ENCODE assay signal across 16 cellular contexts in genomic region chr13:84684048-84684662, GRCh38.
"Had no signal": no experiment of that assay in that cellular context is flagged by ENCODE, and none has a peak within 500 bp of the region (broad histone marks: within the 10 kb centered on the region; RNA-seq: fewer than 3 reads in every experiment).

No MANE protein-coding gene starts in this region.

- H3K4me1 Mint-ChIP-seq: activated naive CD4-positive, alpha-beta T cell treated with anti-CD3 and anti-CD28 coated beads, Interleukin-2, amount 50 U/mL, for 24 hours; memory B cell; stimulated activated effector memory CD8-positive, alpha-beta T cell treated with anti-CD3 and anti-CD28 coated beads, Interleukin-12 subunit alpha, Interleukin-12 subunit beta, amount 100 ng/mL, for 72 hours had no signal

- H3K9me3 Mint-ChIP-seq: nephron had no signal

- H3K4me1 ChIP-seq: transverse colon had no signal

- H3K27ac Mint-ChIP-seq: activated naive CD4-positive, alpha-beta T cell treated with anti-CD3 and anti-CD28 coated beads, Interleukin-2, amount 50 U/mL, for 24 hours; memory B cell; nephron; stimulated activated effector memory CD8-positive, alpha-beta T cell treated with anti-CD3 and anti-CD28 coated beads, Interleukin-12 subunit alpha, Interleukin-12 subunit beta, amount 100 ng/mL, for 72 hours had no signal

- H3K4me3 ChIP-seq: smooth muscle cell, transverse colon had no signal

- H3K27me3 Mint-ChIP-seq: activated naive CD4-positive, alpha-beta T cell treated with anti-CD3 and anti-CD28 coated beads, Interleukin-2, amount 50 U/mL, for 24 hours; memory B cell had no signal

- DNase-seq: activated CD4-positive, alpha-beta T cell treated with anti-CD3 and anti-CD28 coated beads, Interleukin-2, amount 50 U/mL, for 1 hour; activated CD4-positive, CD25-positive, alpha-beta regulatory T cell; activated effector memory CD4-positive, alpha-beta T cell treated with Interleukin-2 at 50 U/mL for 16 hours; activated T-cell treated with anti-CD3 and anti-CD28 coated beads, Interleukin-2, amount 50 U/mL, for 1 hour; amniotic stem cell; brain microvascular endothelial cell; dermis blood vessel endothelial cell; erythroblast; T-helper 2 cell; transverse colon had no signal

- H3K36me3 Mint-ChIP-seq: activated naive CD4-positive, alpha-beta T cell treated with anti-CD3 and anti-CD28 coated beads, Interleukin-2, amount 50 U/mL, for 24 hours; memory B cell; stimulated activated effector memory CD8-positive, alpha-beta T cell treated with anti-CD3 and anti-CD28 coated beads, Interleukin-12 subunit alpha, Interleukin-12 subunit beta, amount 100 ng/mL, for 72 hours had no signal

- FAIRE-seq: TTC549 had no signal

- H3K27ac ChIP-seq: brain microvascular endothelial cell, transverse colon had no signal

- H3K9me3 ChIP-seq: transverse colon had no signal

- H3K36me3 ChIP-seq: brain microvascular endothelial cell, transverse colon had no signal

- ATAC-seq: stimulated activated effector memory CD8-positive, alpha-beta T cell treated with anti-CD3 and anti-CD28 coated beads, Interleukin-12 subunit alpha, Interleukin-12 subunit beta, amount 100 ng/mL, for 72 hours had no signal

- H3K27me3 ChIP-seq: brain microvascular endothelial cell, transverse colon had no signal

- H3K4me3 Mint-ChIP-seq: activated naive CD4-positive, alpha-beta T cell treated with anti-CD3 and anti-CD28 coated beads, Interleukin-2, amount 50 U/mL, for 24 hours; memory B cell; nephron; stimulated activated effector memory CD8-positive, alpha-beta T cell treated with anti-CD3 and anti-CD28 coated beads, Interleukin-12 subunit alpha, Interleukin-12 subunit beta, amount 100 ng/mL, for 72 hours had no signal
